8 cellular contexts compared by ENCODE assay signal in genomic region chr6:90586675-90587638, GRCh38. TPM values are rescaled to one million over a fixed set of nuclear protein-coding genes. Genes with fewer than 3 reads are reported as not detected.
A peak's percentile ranks its signal among the peaks of the same experiment; 100 is the strongest.
DNase-seq lines count a peak whose midpoint lies in the region; ATAC-seq and TF ChIP-seq lines count a peak whose summit lies in the region.

MAP3K7 (minus strand) TSS chr6:90587072; CDS start chr6:90586883, 189 bp downstream.

- peak within 1 kb of the TSS; percentile 92 for H3K27ac ChIP-seq in ACC112 (ENCODE audit: low read depth, low read length)
- H3K27ac ChIP-seq in VCaP = peak within 1 kb of the TSS; percentile 93
- peak within 1 kb of the TSS; percentile 96 to 97 for H3K27ac ChIP-seq in breast epithelium
- peak within 1 kb of the TSS; percentile 54 for H3K27ac ChIP-seq in iPS-20b (ENCODE audit: low read length)
- H3K27ac ChIP-seq in skin epidermis = peak within 1 kb of the TSS; percentile 78 to 98 (median 93)

- H3K9ac ChIP-seq in iPS-20b (ENCODE audit: low read depth, low read length) = peak within 1 kb of the TSS; percentile 86

- peak; percentile 63 for TF ChIP-seq POLR2A in breast epithelium (IDR thresholded peaks at IDR 0.05)

- intact Hi-C loops in breast epithelium (cut with DNase I; ENCODE audit: low total_unique reads) = no loop called here

- H3K4me3 ChIP-seq in ACC112 (ENCODE audit: low read depth, low read length) (peak within 1 kb of the TSS; percentile 93), breast epithelium (peak within 1 kb of the TSS; percentile 92 to 98 (median 96)), iPS-20b (ENCODE audit: low read length) (peak within 1 kb of the TSS; percentile 85), skin epidermis (peak within 1 kb of the TSS; percentile 78 to 100 (median 97))

- TF ChIP-seq CTCF in VCaP (conservative IDR thresholded peaks at IDR 0.05) = no peak
- no peak for TF ChIP-seq CTCF in breast epithelium (IDR thresholded peaks at IDR 0.05)

- DNase-seq in NCI-H2196 treated with DMSO at 0.1 percent for 48 hours (lab: John Stamatoyannopoulos, UW; ENCODE audit: unreplicated experiment) (peak; percentile 78), breast epithelium (ENCODE audit: low spot score in 2 of 2) (peak; percentile 89 to 92)

- H3K4me1 ChIP-seq in ACC112 (ENCODE audit: control insufficient read depth, insufficient read depth, low read length, unreplicated experiment) (peaks cover 23% of the 10 kb centered on the region), breast epithelium (peaks cover 0 to 10% of the 10 kb centered on the region in 2 donors), iPS-20b (ENCODE audit: insufficient read depth, low read length) (no peaks in the 10 kb centered on the region; the same call in 1 of the 2 replicates)

- H3K79me2 ChIP-seq in ACC112 (ENCODE audit: control insufficient read depth, insufficient read depth, low read length, unreplicated experiment) = peaks cover 47% of the 10 kb centered on the region

- H2AFZ ChIP-seq in ACC112 (ENCODE audit: low read length, unreplicated experiment) = peak within 1 kb of the TSS; percentile 99

- H3K36me3 ChIP-seq in ACC112 (ENCODE audit: insufficient read depth, low read length) = no peaks in the 10 kb centered on the region
- no peaks in the 10 kb centered on the region for H3K36me3 ChIP-seq in breast epithelium
- no peaks in the 10 kb centered on the region for H3K36me3 ChIP-seq in iPS-20b (ENCODE audit: insufficient read depth, low read depth, low read length)

- ATAC-seq in GM18870 (IDR thresholded peaks at IDR 0.05; ENCODE audit: unreplicated experiment) (peak; percentile 84), HG03135 (IDR thresholded peaks at IDR 0.05; ENCODE audit: unreplicated experiment) (peak; percentile 88)

- H3K9me3 ChIP-seq in breast epithelium = no peaks in the 10 kb centered on the region
- no peaks in the 10 kb centered on the region for H3K9me3 ChIP-seq in iPS-20b (ENCODE audit: insufficient read depth, low read depth, low read length)

- H3K27me3 ChIP-seq in ACC112 (ENCODE audit: insufficient read depth, low read length) (no peaks in the 10 kb centered on the region; the same call in 1 of the 2 replicates), breast epithelium (no peaks in the 10 kb centered on the region), iPS-20b (ENCODE audit: insufficient read depth, low read length) (peaks cover 19% of the 10 kb centered on the region; the same call in 1 of the 2 replicates)

RNA-seq across cellular contexts. Expression of gene MAP3K7, which starts in this region (rescaled TPM):
- 10 to 100 TPM; 26.2 to 52.4 (median 31.1) TPM for total RNA-seq in breast epithelium

Comparison
In these comparisons a context has a peak if more than half of its experiments do, and no peak if none do; other contexts are left out.
1. Peak in every context shown above with its lines: DNase-seq, ATAC-seq, H3K4me3 ChIP-seq and H3K27ac ChIP-seq.